ENCODE assay signal across 15 cellular contexts in genomic region chr16:87580855-87581261, GRCh38. TPM values are rescaled to one million over a fixed set of nuclear protein-coding genes. Genes with fewer than 3 reads are reported as not detected.
DNase-seq lines count a peak whose midpoint lies in the region; ATAC-seq and TF ChIP-seq lines count a peak whose summit lies in the region.
"Had no signal": no experiment of that assay in that cellular context is flagged by ENCODE, and none has a peak within 500 bp of the region (broad histone marks: within the 10 kb centered on the region; RNA-seq: fewer than 3 reads in every experiment).

No MANE protein-coding gene starts in this region.

- peaks cover 26% of the 10 kb centered on the region for H3K4me1 ChIP-seq in IMR-90 (ENCODE audit: control insufficient read depth, insufficient read depth, low read length)
- H3K4me1 ChIP-seq in smooth muscle cell (ENCODE audit: low read depth) = peaks cover 24% of the 10 kb centered on the region

- H3K27ac ChIP-seq in IMR-90 (ENCODE audit: insufficient read depth, low read length) (no peak overlapping the region), brain microvascular endothelial cell (peak overlapping the region; percentile 97), smooth muscle cell (ENCODE audit: low read depth) (peak overlapping the region; percentile 99)

- peak; percentile 5 for DNase-seq in activated naive CD4-positive, alpha-beta T cell treated with Interleukin-2 at 50 U/mL for 16 hours
- no peak for DNase-seq in activated naive CD4-positive, alpha-beta T cell treated with anti-CD3 and anti-CD28 coated beads for 36 hours
- DNase-seq in IMR-90 = peak; percentile 46
- peak; percentile 78 for DNase-seq in brain microvascular endothelial cell
- no peak for DNase-seq in smooth muscle cell (lab: John Stamatoyannopoulos, UW; ENCODE audit: unreplicated experiment)
- DNase-seq in NCI-H1092 (lab: John Stamatoyannopoulos, UW) = no peak
- DNase-seq: C1 segment of cervical spinal cord; NCI-H1694 treated with DMSO at 0.1 percent for 48 hours; OCI-M1; stimulated activated naive CD4-positive, alpha-beta T cell had no signal

- no peak overlapping the region for H4K5ac ChIP-seq in IMR-90 (ENCODE audit: low read depth, low read length)

- H3K23ac ChIP-seq in IMR-90 (ENCODE audit: low read depth, low read length) = no peak overlapping the region

- peak overlapping the region; percentile 31; the same call in 1 of the 2 replicates for H4K91ac ChIP-seq in IMR-90 (ENCODE audit: insufficient read depth, low read depth, low read length)

- ATAC-seq in IMR-90 (ENCODE audit: low read depth) = no peak
- ATAC-seq in GM18502 (IDR thresholded peaks at IDR 0.05; ENCODE audit: poor library complexity, unreplicated experiment) = no peak
- no peak for ATAC-seq in GM21825 (IDR thresholded peaks at IDR 0.05; ENCODE audit: unreplicated experiment)
- ATAC-seq: naive thymus-derived CD8-positive, alpha-beta T cell had no signal

- no peak overlapping the region for H2AK9ac ChIP-seq in IMR-90 (replicated peaks; ENCODE audit: low read depth, low read length, poor library complexity)

- no peaks in the 10 kb centered on the region for H3K9me3 Mint-ChIP-seq in activated naive CD4-positive, alpha-beta T cell treated with anti-CD3 and anti-CD28 coated beads for 36 hours
- H3K9me3 Mint-ChIP-seq: naive thymus-derived CD8-positive, alpha-beta T cell had no signal

- H3K27me3 Mint-ChIP-seq in activated naive CD4-positive, alpha-beta T cell treated with anti-CD3 and anti-CD28 coated beads for 36 hours (ENCODE audit: low read depth) = peaks cover 27% of the 10 kb centered on the region

- CTCF ChIA-PET in activated naive CD4-positive, alpha-beta T cell treated with anti-CD3 and anti-CD28 coated beads for 36 hours (lab: Charles Lee) = no interaction called here
- CTCF ChIA-PET in IMR-90 (lab: Yijun Ruan, JAX) = no interaction called here

- peak overlapping the region; percentile 35 for H2BK120ac ChIP-seq in IMR-90 (ENCODE audit: low read depth, low read length)

- no peak for TF ChIP-seq CTCF in IMR-90 (conservative IDR thresholded peaks at IDR 0.05; ENCODE audit: low read depth, low read length)
- peak; percentile 17 for TF ChIP-seq CTCF in brain microvascular endothelial cell (IDR thresholded peaks at IDR 0.05; ENCODE audit: low read depth, low read length, missing control alignments)
- no peak for TF ChIP-seq CTCF in smooth muscle cell (IDR thresholded peaks at IDR 0.05; ENCODE audit: borderline replicate concordance, insufficient read depth, poor library complexity, severe bottlenecking)

- dilution Hi-C loops in IMR-90 (cut with HindIII; ENCODE audit: low sequenced_read_pairs, unreplicated experiment) = no loop called here

- H2AFZ ChIP-seq in IMR-90 (replicated peaks; ENCODE audit: low read length, poor library complexity) (no peak overlapping the region), smooth muscle cell (ENCODE audit: low read depth) (no peak overlapping the region)

- no TSS peak for BruUV-seq in IMR-90 (replicated peaks; lab: Mats Ljungman, UMichigan)

- no peaks in the 10 kb centered on the region for H3K79me2 ChIP-seq in smooth muscle cell (ENCODE audit: low read depth)

- no peak overlapping the region for H3K56ac ChIP-seq in IMR-90 (ENCODE audit: extremely low read depth, insufficient read depth, low read length)

- no peak overlapping the region for H3K9ac ChIP-seq in IMR-90 (ENCODE audit: low read depth, low read length)
- H3K9ac ChIP-seq in smooth muscle cell (ENCODE audit: low read depth) = no peak overlapping the region

- in situ Hi-C loops in IMR-90 (cut with MboI; ENCODE audit: low sequenced_read_pairs) = no loop called here
- in situ Hi-C loops in brain microvascular endothelial cell (cut with HindIII; ENCODE audit: low pct_ligation_motif_present, low sequenced_read_pairs) = no loop called here

- TF ChIP-seq POLR2A in IMR-90 (IDR thresholded peaks at IDR 0.05; ENCODE audit: low read depth, low read length) = no peak

- H2BK5ac ChIP-seq in IMR-90 (ENCODE audit: low read depth, low read length, poor library complexity, severe bottlenecking) = no peak overlapping the region

- H3K4me3 Mint-ChIP-seq in activated naive CD4-positive, alpha-beta T cell treated with anti-CD3 and anti-CD28 coated beads for 36 hours = no peak overlapping the region
- H3K4me3 Mint-ChIP-seq: naive thymus-derived CD8-positive, alpha-beta T cell had no signal

- no peaks in the 10 kb centered on the region for H3K4me1 Mint-ChIP-seq in activated naive CD4-positive, alpha-beta T cell treated with anti-CD3 and anti-CD28 coated beads for 36 hours (ENCODE audit: low read depth)
- H3K4me1 Mint-ChIP-seq: naive thymus-derived CD8-positive, alpha-beta T cell had no signal

- H3K79me1 ChIP-seq in IMR-90 (ENCODE audit: low read depth in 1 of 2, low read length in 2 of 2) = 0 out of 4 replicates have a peak, but pooled peaks cover 0 to 5% of the 10 kb centered on the region in 2 experiments

- H2BK15ac ChIP-seq in IMR-90 (ENCODE audit: low read depth, low read length) = peak overlapping the region; percentile 37; the same call in 2 of the 3 replicates

- intact Hi-C loops in activated naive CD4-positive, alpha-beta T cell treated with anti-CD3 and anti-CD28 coated beads for 36 hours (cut with micrococcal nuclease) = no loop called here
- intact Hi-C loops in IMR-90 (cut with micrococcal nuclease) = no loop called here

- H4K20me1 ChIP-seq in IMR-90 (ENCODE audit: insufficient read depth, low read length) (no peaks in the 10 kb centered on the region), smooth muscle cell (ENCODE audit: low read depth) (no peaks in the 10 kb centered on the region)

- peak overlapping the region; percentile 75 for H2AK5ac ChIP-seq in IMR-90 (ENCODE audit: low read depth, low read length)

- H3K36me3 ChIP-seq in IMR-90 (ENCODE audit: control insufficient read depth, insufficient read depth, low read length) = no peaks in the 10 kb centered on the region
- no peaks in the 10 kb centered on the region for H3K36me3 ChIP-seq in brain microvascular endothelial cell (replicated peaks)
- H3K36me3 ChIP-seq in smooth muscle cell (ENCODE audit: low read depth) = no peaks in the 10 kb centered on the region
- H3K36me3 ChIP-seq: esophagus muscularis mucosa, spleen had no signal

- no peaks in the 10 kb centered on the region for H3K36me3 Mint-ChIP-seq in activated naive CD4-positive, alpha-beta T cell treated with anti-CD3 and anti-CD28 coated beads for 36 hours (ENCODE audit: low read depth)
- H3K36me3 Mint-ChIP-seq: naive thymus-derived CD8-positive, alpha-beta T cell had no signal

- H3K18ac ChIP-seq in IMR-90 (ENCODE audit: low read depth, low read length) = 0 out of 2 replicates have a peak overlapping the region, but pooled peaks have one; percentile 30

- no peak overlapping the region for H3K27ac Mint-ChIP-seq in activated naive CD4-positive, alpha-beta T cell treated with anti-CD3 and anti-CD28 coated beads for 36 hours
- H3K27ac Mint-ChIP-seq: naive thymus-derived CD8-positive, alpha-beta T cell had no signal

- no peak overlapping the region for H3K4me2 ChIP-seq in IMR-90 (ENCODE audit: low read depth, low read length)
- H3K4me2 ChIP-seq in smooth muscle cell = peak overlapping the region; percentile 10

- no peak overlapping the region for H4K8ac ChIP-seq in IMR-90 (ENCODE audit: low read depth in 2 of 2, low read length in 2 of 2)

- peaks cover 18% of the 10 kb centered on the region for H3K9me1 ChIP-seq in IMR-90 (ENCODE audit: insufficient read depth, low read length)

- POLR2A ChIA-PET in IMR-90 (lab: Charles Lee; ENCODE audit: unreplicated experiment) = no interaction called here

- no CpG with 5 or more reads among the region's 4 CpGs for WGBS in IMR-90 (ENCODE audit: extremely low coverage in 2 of 2, insufficient read length in 1 of 2), 2 experiments
- WGBS in smooth muscle cell (ENCODE audit: low lambda C conversion rate) = 16% methylated on average over 4 of the region's 4 CpGs

- TF ChIP-seq RAD21 in IMR-90 (IDR thresholded peaks at IDR 0.05; ENCODE audit: low read length) = no peak

- peaks cover 33% of the 10 kb centered on the region for H3F3A ChIP-seq in smooth muscle cell (ENCODE audit: low read depth)

- H3K4me3 ChIP-seq in IMR-90 (ENCODE audit: insufficient read depth, low read depth, low read length) = no peak overlapping the region
- no peak overlapping the region for H3K4me3 ChIP-seq in brain microvascular endothelial cell (ENCODE audit: low read depth, low read length)
- no peak overlapping the region for H3K4me3 ChIP-seq in smooth muscle cell
- H3K4me3 ChIP-seq: esophagus muscularis mucosa, spleen had no signal

- H3K27me3 ChIP-seq in IMR-90 (ENCODE audit: control insufficient read depth, insufficient read depth, low read length) = peaks cover 4% of the 10 kb centered on the region; the same call in 1 of the 2 replicates
- no peaks in the 10 kb centered on the region for H3K27me3 ChIP-seq in brain microvascular endothelial cell (replicated peaks)
- no peaks in the 10 kb centered on the region for H3K27me3 ChIP-seq in smooth muscle cell (ENCODE audit: low read depth)

- peak overlapping the region; percentile 69 for H2BK20ac ChIP-seq in IMR-90 (ENCODE audit: low read depth, low read length)

- no peak overlapping the region; the same call in 1 of the 2 replicates for H3K14ac ChIP-seq in IMR-90 (replicated peaks; ENCODE audit: low read depth, low read length)

- H3K9me3 ChIP-seq in IMR-90 (ENCODE audit: control insufficient read depth, insufficient read depth, low read length) (no peaks in the 10 kb centered on the region), smooth muscle cell (replicated peaks; ENCODE audit: low read depth) (no peaks in the 10 kb centered on the region)
- H3K9me3 ChIP-seq: esophagus muscularis mucosa, spleen had no signal

- H3K4ac ChIP-seq in IMR-90 (ENCODE audit: low read depth, low read length) = peak overlapping the region; percentile 54; the same call in 1 of the 2 replicates

TF ChIP-seq in IMR-90, 13 proteins besides CTCF, POLR2A, EP300 and RAD21 (continues in another document):
- TF ChIP-seq MAFK (IDR thresholded peaks at IDR 0.05; ENCODE audit: low read depth, low read length) = no peak
- no peak for TF ChIP-seq RFX5 (IDR thresholded peaks at IDR 0.05; ENCODE audit: low read depth, low read length)
- TF ChIP-seq, protein P1, sequence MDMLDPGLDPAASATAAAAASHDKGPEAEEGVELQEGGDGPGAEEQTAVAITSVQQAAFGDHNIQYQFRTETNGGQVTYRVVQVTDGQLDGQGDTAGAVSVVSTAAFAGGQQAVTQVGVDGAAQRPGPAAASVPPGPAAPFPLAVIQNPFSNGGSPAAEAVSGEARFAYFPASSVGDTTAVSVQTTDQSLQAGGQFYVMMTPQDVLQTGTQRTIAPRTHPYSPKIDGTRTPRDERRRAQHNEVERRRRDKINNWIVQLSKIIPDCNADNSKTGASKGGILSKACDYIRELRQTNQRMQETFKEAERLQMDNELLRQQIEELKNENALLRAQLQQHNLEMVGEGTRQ (IDR thresholded peaks at IDR 0.05; ENCODE audit: low read depth, low read length) = peak; percentile 64

RNA-seq across cellular contexts. Expression of gene JPH3, which starts 21.4 kb away (rescaled TPM):
- under 1 TPM; 0.07 to 0.14 TPM for total RNA-seq in activated naive CD4-positive, alpha-beta T cell treated with anti-CD3 and anti-CD28 coated beads for 36 hours
- total RNA-seq in IMR-90 (2012; rRNA removed) (under 0.01 TPM in 1 of 2 replicates, not detected in the other), smooth muscle cell (2.4 and 4.9 TPM in 2 replicates)
- polyA plus RNA-seq in IMR-90 (2012; rRNA removed) (0.01 and 0.03 TPM in 2 replicates), smooth muscle cell (2.1 and 4.3 TPM in 2 replicates)
- 0.05 and 0.06 TPM in 2 replicates for polyA plus RNA-seq in IMR-90 (2012; cell fraction: cytosol; rRNA removed)
- 0.02 and 0.05 TPM in 2 replicates for polyA plus RNA-seq in IMR-90 (2012; cell fraction: nucleus; rRNA removed; ENCODE audit: low replicate concordance)
- total RNA-seq: naive thymus-derived CD8-positive, alpha-beta T cell; spleen had no signal

Comparison
In these comparisons a context has a peak if more than half of its experiments do, and no peak if none do; other contexts are left out.
1. DNase-seq: peak in activated naive CD4-positive, alpha-beta T cell treated with Interleukin-2 at 50 U/mL for 16 hours (single experiment), IMR-90 (single experiment) and brain microvascular endothelial cell (single experiment); none in activated naive CD4-positive, alpha-beta T cell treated with anti-CD3 and anti-CD28 coated beads for 36 hours (single experiment), smooth muscle cell (single experiment) and NCI-H1092 (single experiment).